19 cellular contexts compared by ENCODE assay signal in the genomic region with DNA sequence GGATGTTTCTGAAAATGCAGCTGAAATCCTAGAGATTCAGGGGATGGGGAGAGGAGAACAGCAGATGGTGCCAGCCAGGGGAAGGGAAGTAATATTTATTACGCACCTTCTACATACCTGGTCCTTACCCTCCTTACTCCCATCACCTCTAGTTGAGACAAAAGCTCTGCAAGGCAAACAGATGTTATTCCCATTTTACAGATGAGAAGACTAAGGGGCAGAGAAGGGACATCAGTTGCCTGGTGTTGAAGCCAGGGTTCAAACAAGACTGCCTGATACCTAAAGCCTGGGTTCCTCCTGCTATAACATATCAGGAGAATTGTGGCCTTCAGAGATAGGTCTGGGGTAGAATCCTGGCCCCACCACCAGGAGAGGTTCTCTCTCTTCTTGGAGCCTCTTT. TPM values are rescaled to one million over a fixed set of nuclear protein-coding genes. Genes with fewer than 3 reads are reported as not detected.
DNase-seq lines count a peak whose midpoint lies in the region; ATAC-seq, FAIRE-seq and TF ChIP-seq lines count a peak whose summit lies in the region.
"Had no signal": no experiment of that assay in that cellular context is flagged by ENCODE, and none has a peak within 500 bp of the region (broad histone marks: within the 10 kb centered on the region; RNA-seq: fewer than 3 reads in every experiment).

No MANE protein-coding gene starts in this region.

- no peak overlapping the region for H3K4me2 ChIP-seq in H1 (ENCODE audit: insufficient read depth in 1 of 2, low read depth in 2 of 2, low read length in 2 of 2)
- H3K4me2 ChIP-seq: GM23338 had no signal

- no peaks in the 10 kb centered on the region for H3K9me3 Mint-ChIP-seq in nephron
- H3K9me3 Mint-ChIP-seq: CD4-positive, alpha-beta T cell; GM23338; HFFc6 had no signal

- H4K8ac ChIP-seq in H1 (ENCODE audit: extremely low read depth, insufficient read depth, low read length): no peak overlapping the region

- no peaks in the 10 kb centered on the region for H3K27me3 ChIP-seq in H1 (replicated peaks in 1 of 4; ENCODE audit: control insufficient read depth in 3 of 4, extremely low read depth in 1 of 4, insufficient read depth in 3 of 4, low read length in 3 of 4)

- H3K27me3 Mint-ChIP-seq in nephron (ENCODE audit: low read depth): peaks cover 3% of the 10 kb centered on the region

- H3K9me3 ChIP-seq in H1 (ENCODE audit: insufficient read depth in 2 of 2, low read depth in 1 of 2, low read length in 1 of 2): no peaks in the 10 kb centered on the region
- H3K9me3 ChIP-seq: Caco-2 had no signal

- no peak overlapping the region for H4K5ac ChIP-seq in H1 (ENCODE audit: insufficient read length, low read depth, low read length)

- H2AFZ ChIP-seq in H1 (ENCODE audit: low read length): no peak overlapping the region

- no peaks in the 10 kb centered on the region for H4K20me1 ChIP-seq in H1 (replicated peaks in 1 of 2; ENCODE audit: control insufficient read depth in 1 of 2, insufficient read depth in 2 of 2, low read length in 2 of 2)

- 90% methylated on average over 1 of the region's 1 CpG; no CpG with 5 or more reads in 1 of the 2 experiments for WGBS in H1 (ENCODE audit: extremely low coverage in 1 of 2, insufficient coverage in 1 of 2, insufficient read length in 1 of 2, insufficient replicate concordance in 2 of 2, low coverage in 1 of 2, low lambda C conversion rate in 2 of 2, missing lambda C conversion rate in 1 of 2), 2 experiments

- no peak overlapping the region for H3K4ac ChIP-seq in H1 (replicated peaks; ENCODE audit: insufficient read length, low read depth, low read length)

- H3K4me1 ChIP-seq in H1 (replicated peaks in 1 of 4; ENCODE audit: control insufficient read depth in 3 of 4, insufficient read depth in 4 of 4, low read length in 3 of 4): peaks cover 8 to 12% (median 9%) of the 10 kb centered on the region in 4 experiments

- no peak overlapping the region for H3K14ac ChIP-seq in H1 (ENCODE audit: insufficient read length)

- no peak overlapping the region for H3K9ac ChIP-seq in H1 (replicated peaks in 1 of 4; ENCODE audit: extremely low read depth in 1 of 4, low read depth in 3 of 4, low read length in 3 of 4)

- no peak overlapping the region for H3K18ac ChIP-seq in H1 (ENCODE audit: extremely low read depth, low read length)

- H3K36me3 ChIP-seq in H1 (ENCODE audit: control insufficient read depth in 2 of 4, insufficient read depth in 4 of 4, low read length in 3 of 4): no peaks in the 10 kb centered on the region

- peaks cover 51% of the 10 kb centered on the region for H3K4me1 Mint-ChIP-seq in nephron

- DNase-seq in astrocyte of the cerebellum (ENCODE audit: low read depth): no peak
- no peak for DNase-seq in H1 (ENCODE audit: low read depth in 1 of 2, low spot score in 2 of 2)
- DNase-seq in G401 (ENCODE audit: low spot score): no peak
- DNase-seq: AML-193; Caco-2; CD4-positive, alpha-beta T cell; GDM1; H7; HFFc6 had no signal

- in situ Hi-C loops in astrocyte of the cerebellum (cut with HindIII; ENCODE audit: low sequenced_read_pairs): loop anchor here (25.0 kb wide), 1 partner anchor 689 kb away; no protein-coding TSS in a partner anchor
- in situ Hi-C loops in G401 (cut with HindIII; ENCODE audit: low sequenced_read_pairs): no loop called here

- no peak for TF ChIP-seq POLR2A in H1 (IDR thresholded peaks at IDR 0.05; ENCODE audit: control extremely low read depth in 1 of 2, low read depth in 2 of 2, low read length in 2 of 2)

- H3K23me2 ChIP-seq in H1 (ENCODE audit: low read depth, low read length): no peaks in the 10 kb centered on the region

- H2BK12ac ChIP-seq in H1 (ENCODE audit: low read depth, low read length): no peak overlapping the region

- peak; percentile 1 for TF ChIP-seq CTCF in astrocyte of the cerebellum (IDR thresholded peaks at IDR 0.05; ENCODE audit: low read depth, low read length, missing control alignments)
- no peak for TF ChIP-seq CTCF in H1 (IDR thresholded peaks at IDR 0.05; ENCODE audit: control extremely low read depth in 1 of 3, insufficient read depth in 1 of 3, low read depth in 1 of 3, low read length in 3 of 3)
- TF ChIP-seq CTCF in nephron (IDR thresholded peaks at IDR 0.05; ENCODE audit: unreplicated experiment in 3 of 3): no peak

- H3K4me3 Mint-ChIP-seq in nephron: no peak overlapping the region
- H3K4me3 Mint-ChIP-seq: CD4-positive, alpha-beta T cell; GM23338; HFFc6 had no signal

- peak overlapping the region; percentile 29 to 81 (median 73) for H3K27ac Mint-ChIP-seq in nephron
- H3K27ac Mint-ChIP-seq: CD4-positive, alpha-beta T cell; GM23338; HFFc6 had no signal

- no peak for FAIRE-seq in H1 (lab: Jason Lieb, UNC)
- FAIRE-seq: A204.1, D721Med, GM12892, GM18507 had no signal

- H2AK5ac ChIP-seq in H1 (ENCODE audit: low read depth, low read length): 0 out of 2 replicates have a peak overlapping the region, but pooled peaks have one; percentile 14

- CTCF ChIA-PET in H1 (lab: Charles Lee; ENCODE audit: partially characterized antibody): interaction anchor here (0.5 to 3.2 kb wide), 9 partner anchors 9 to 361 kb away, joined by 3 to 11 read pairs (median 4); no protein-coding TSS in a partner anchor

- H2BK5ac ChIP-seq in H1 (ENCODE audit: low read depth, low read length): no peak overlapping the region; the same call in 1 of the 2 replicates

- no peaks in the 10 kb centered on the region for H3K79me2 ChIP-seq in H1 (ENCODE audit: control insufficient read depth in 1 of 2, insufficient read depth in 2 of 2, low read length in 2 of 2)

- H3K4me3 ChIP-seq in astrocyte of the cerebellum (ENCODE audit: low read depth, low read length): no peak overlapping the region
- H3K4me3 ChIP-seq in H1 (ENCODE audit: extremely low read depth in 1 of 4, insufficient read depth in 2 of 4, low read depth in 3 of 4, low read length in 4 of 4): no peak overlapping the region
- H3K4me3 ChIP-seq: GM23338 had no signal

- H2BK20ac ChIP-seq in H1 (ENCODE audit: low read length): 0 out of 2 replicates have a peak overlapping the region, but pooled peaks have one; percentile 38

- H2BK120ac ChIP-seq in H1 (replicated peaks; ENCODE audit: low read depth, low read length): no peak overlapping the region

- H3K56ac ChIP-seq in H1 (replicated peaks; ENCODE audit: insufficient read length, low read depth, low read length): no peak overlapping the region

- no peaks in the 10 kb centered on the region for H3K79me1 ChIP-seq in H1 (ENCODE audit: low read depth, low read length)

- H3K27ac ChIP-seq in H1 (ENCODE audit: low read depth, low read length): no peak overlapping the region
- H3K27ac ChIP-seq: C4-2B had no signal

- no peak for TF ChIP-seq EP300 in H1 (IDR thresholded peaks at IDR 0.05; ENCODE audit: borderline replicate concordance in 1 of 2, low read depth in 2 of 2, low read length in 2 of 2)

- H3K36me3 Mint-ChIP-seq in nephron (ENCODE audit: low read depth): no peaks in the 10 kb centered on the region

- H3K23ac ChIP-seq in H1 (ENCODE audit: insufficient read length): no peak overlapping the region

- H2BK15ac ChIP-seq in H1 (ENCODE audit: low read length): 0 out of 2 replicates have a peak overlapping the region, but pooled peaks have one; percentile 18

- POLR2A ChIA-PET in H1 (lab: Charles Lee; ENCODE audit: partially characterized antibody): interaction anchor here (0.5 to 1.2 kb wide), 2 partner anchors 340 to 353 kb away, joined by 3 to 5 read pairs; no protein-coding TSS in a partner anchor

- TF ChIP-seq RAD21 in H1 (IDR thresholded peaks at IDR 0.05 in 1 of 2, conservative IDR thresholded peaks at IDR 0.05 in 1 of 2; ENCODE audit: low read depth in 2 of 2, low read length in 2 of 2): no peak

- H4K91ac ChIP-seq in H1 (replicated peaks; ENCODE audit: insufficient read length, low read length): peak overlapping the region; percentile 58

- no peak for ATAC-seq in HG03039 (IDR thresholded peaks at IDR 0.05; ENCODE audit: unreplicated experiment)
- no peak for ATAC-seq in HG03571 (IDR thresholded peaks at IDR 0.05; ENCODE audit: unreplicated experiment)
- ATAC-seq: GM23338, HCT116 had no signal

TF ChIP-seq in H1, 55 proteins besides CTCF, POLR2A, EP300 and RAD21 (continues in another document):
- no peak for TF ChIP-seq ASH2L (IDR thresholded peaks at IDR 0.05; ENCODE audit: low read length)
- TF ChIP-seq HDAC2 (IDR thresholded peaks at IDR 0.05; ENCODE audit: borderline replicate concordance in 1 of 2, low read depth in 2 of 2, low read length in 2 of 2): no peak
- no peak for TF ChIP-seq KDM5A (IDR thresholded peaks at IDR 0.05; ENCODE audit: low read length)
- TF ChIP-seq SP4 (IDR thresholded peaks at IDR 0.05; ENCODE audit: low read length): no peak
- no peak for TF ChIP-seq TAF1 (IDR thresholded peaks at IDR 0.05; ENCODE audit: low read depth, low read length)
- no peak for TF ChIP-seq MAFK (IDR thresholded peaks at IDR 0.05; ENCODE audit: low read depth, low read length)
- TF ChIP-seq BCL11A (IDR thresholded peaks at IDR 0.05; ENCODE audit: low read depth in 2 of 2, low read length in 2 of 2): no peak
- TF ChIP-seq, protein P1, sequence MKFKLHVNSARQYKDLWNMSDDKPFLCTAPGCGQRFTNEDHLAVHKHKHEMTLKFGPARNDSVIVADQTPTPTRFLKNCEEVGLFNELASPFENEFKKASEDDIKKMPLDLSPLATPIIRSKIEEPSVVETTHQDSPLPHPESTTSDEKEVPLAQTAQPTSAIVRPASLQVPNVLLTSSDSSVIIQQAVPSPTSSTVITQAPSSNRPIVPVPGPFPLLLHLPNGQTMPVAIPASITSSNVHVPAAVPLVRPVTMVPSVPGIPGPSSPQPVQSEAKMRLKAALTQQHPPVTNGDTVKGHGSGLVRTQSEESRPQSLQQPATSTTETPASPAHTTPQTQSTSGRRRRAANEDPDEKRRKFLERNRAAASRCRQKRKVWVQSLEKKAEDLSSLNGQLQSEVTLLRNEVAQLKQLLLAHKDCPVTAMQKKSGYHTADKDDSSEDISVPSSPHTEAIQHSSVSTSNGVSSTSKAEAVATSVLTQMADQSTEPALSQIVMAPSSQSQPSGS (IDR thresholded peaks at IDR 0.05; ENCODE audit: low read length): no peak

RNA-seq across cellular contexts. Expression of a gene that starts 7.3 kb away (rescaled TPM):
- total RNA-seq in H1 (2021; fragmentation: NEBNext Ultra II Directional; extraction: Animal tissue kit (Norgen Biotek cat#: 25700)): 143 and 149 TPM in 2 replicates
- polyA plus RNA-seq in H1 (2011; rRNA removed): 83.1 and 107 TPM in 2 replicates
- polyA plus RNA-seq in H1 (2011; cell fraction: cytosol; rRNA removed): 127 TPM
- 58.0 TPM for polyA plus RNA-seq in H1 (2011; cell fraction: nucleus; rRNA removed)
- polyA plus RNA-seq in H1 (2012, experiment 1 of 2): 133 to 170 TPM (median 136 TPM) in 4 replicates
- polyA plus RNA-seq in H1 (2012, experiment 2 of 2): 111 TPM
- 117 TPM for polyA plus RNA-seq in H1 (2013, experiment 1 of 2)
- polyA plus RNA-seq in H1 (2013, experiment 2 of 2): 117 TPM
- 114 and 131 TPM in 2 replicates for polyA minus RNA-seq in H1 (2011; rRNA and poly(A)+ RNA removed)
- 68.5 TPM for polyA minus RNA-seq in H1 (2011; cell fraction: cytosol; rRNA and poly(A)+ RNA removed)
- 60.4 TPM for polyA minus RNA-seq in H1 (2011; cell fraction: nucleus; rRNA and poly(A)+ RNA removed)
- 85.4 and 98.6 TPM in 2 replicates for total RNA-seq in G401 (2014; rRNA removed; shearing (Covaris generic))
